In the genomic region with DNA sequence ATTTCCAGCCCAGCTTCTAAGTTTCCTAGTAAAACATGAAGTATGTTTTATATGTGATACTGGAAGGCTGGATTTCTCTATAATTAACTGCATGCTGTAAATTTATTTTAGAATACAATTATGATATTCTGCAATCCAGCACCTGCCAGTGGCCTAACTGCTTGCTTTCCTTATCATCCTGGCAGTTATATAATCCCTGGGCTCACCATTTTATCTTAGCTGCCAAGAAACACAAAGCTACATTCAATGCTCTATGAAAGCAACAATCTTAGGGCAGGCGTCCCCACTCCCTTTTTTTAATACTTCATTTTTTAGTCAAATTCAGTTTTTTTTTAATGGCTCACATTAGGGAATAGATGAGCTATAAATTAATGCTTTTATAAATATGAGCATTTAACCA, we compare ENCODE assay signal across 16 cellular contexts. TPM values are rescaled to one million over a fixed set of nuclear protein-coding genes. Genes with fewer than 3 reads are reported as not detected.
DNase-seq lines count a peak whose midpoint lies in the region; ATAC-seq, FAIRE-seq and TF ChIP-seq lines count a peak whose summit lies in the region.
"Had no signal": no experiment of that assay in that cellular context is flagged by ENCODE, and none has a peak within 500 bp of the region (broad histone marks: within the 10 kb centered on the region; RNA-seq: fewer than 3 reads in every experiment).

No MANE protein-coding gene starts in this region.

- no peak overlapping the region for H3K4me3 ChIP-seq in heart left ventricle
- H3K4me3 ChIP-seq in pancreas = no peak overlapping the region
- H3K4me3 ChIP-seq: BLaER1, GM23248, HAP-1 had no signal

- H3K27ac ChIP-seq in heart left ventricle (no peak overlapping the region), pancreas (no peak overlapping the region)
- H3K27ac ChIP-seq: BLaER1, GM23248 had no signal

- H3K27me3 ChIP-seq in heart left ventricle (no peaks in the 10 kb centered on the region), pancreas (no peaks in the 10 kb centered on the region)
- H3K27me3 ChIP-seq: BLaER1 had no signal

- no peak for FAIRE-seq in pancreas (lab: Jason Lieb, UNC)
- FAIRE-seq: GM12892, GM18507 had no signal

- DNase-seq in Right ventricle myocardium superior (no peak), heart left ventricle (no peak), cerebellum (ENCODE audit: low spot score) (peak; percentile 70), pancreas (peak in 1 of 6 donors; percentile 7), COR-L47 (lab: John Stamatoyannopoulos, UW) (no peak), NCI-H1417 treated with DMSO at 0.1 percent for 48 hours (lab: John Stamatoyannopoulos, UW) (no peak), kidney glomerular epithelial cell (lab: John Stamatoyannopoulos, UW) (no peak)
- DNase-seq: 8988T; Calu3; CD4-positive, alpha-beta memory T cell; GDM1; GM23248 had no signal

- TF ChIP-seq CTCF in heart left ventricle (IDR thresholded peaks at IDR 0.05) = no peak
- TF ChIP-seq CTCF in pancreas (IDR thresholded peaks at IDR 0.05) = no peak

- peaks cover 0 to 2% (median 0%) of the 10 kb centered on the region in 9 donors for H3K36me3 ChIP-seq in heart left ventricle
- H3K36me3 ChIP-seq in pancreas = no peaks in the 10 kb centered on the region
- H3K36me3 ChIP-seq: HAP-1 had no signal

- intact Hi-C loops in Right ventricle myocardium superior (cut with DNase I) (no loop called here), heart left ventricle (cut with DNase I) (loop anchor here in 2 of 10 donors (10.0 kb wide), 1 partner anchor 228 kb away; no protein-coding TSS in a partner anchor), pancreas (cut with DNase I) (no loop called here)

- no peak for TF ChIP-seq POLR2A in heart left ventricle (IDR thresholded peaks at IDR 0.05)

- WGBS in heart left ventricle, 4 donors = 13 to 42% (median 21%) methylated on average over 1 of the region's 1 CpG
- WGBS in pancreas, 2 donors = 8 to 17% methylated on average over 1 of the region's 1 CpG

- ATAC-seq in Right ventricle myocardium superior (ENCODE audit: poor library complexity) (peak; percentile 55), heart left ventricle (no peak), pancreas (peak in 3 of 4 donors; percentile 75 to 86 (median 82))

- H3K4me1 ChIP-seq in heart left ventricle (no peaks in the 10 kb centered on the region), pancreas (peaks cover 0 to 7% (median 5%) of the 10 kb centered on the region in 3 donors)
- H3K4me1 ChIP-seq: HAP-1 had no signal

- H3K9me3 ChIP-seq in heart left ventricle (no peaks in the 10 kb centered on the region), pancreas (no peaks in the 10 kb centered on the region)
- H3K9me3 ChIP-seq: BLaER1, HAP-1 had no signal

RNA-seq across cellular contexts. Expression of gene UBXN4, which starts 38.4 kb away (rescaled TPM):
- total RNA-seq in Right ventricle myocardium superior (62.0 TPM), heart left ventricle (10 to 100 TPM; 30.9 to 90.5 (median 57.0) TPM), cerebellum (80.9 TPM), pancreas (10 to 100 TPM; 65.0 to 80.2 (median 68.9) TPM)
- polyA plus RNA-seq in heart left ventricle (10 to 100 TPM; 28.2 to 43.3 TPM), pancreas (10 to 100 TPM; 33.6 to 66.2 TPM)

Comparison
In these comparisons a context has a peak if more than half of its experiments do, and no peak if none do; other contexts are left out.
1. ATAC-seq: peak in Right ventricle myocardium superior (single experiment) and pancreas (3 of 4); none in heart left ventricle (0 of 4).